ENCODE assay signal across 15 cellular contexts in genomic region chr1:32766328-32766972, GRCh38. TPM values are rescaled to one million over a fixed set of nuclear protein-coding genes. Genes with fewer than 3 reads are reported as not detected.
DNase-seq lines count a peak whose midpoint lies in the region; ATAC-seq and TF ChIP-seq lines count a peak whose summit lies in the region.
"Had no signal": no experiment of that assay in that cellular context is flagged by ENCODE, and none has a peak within 500 bp of the region (broad histone marks: within the 10 kb centered on the region; RNA-seq: fewer than 3 reads in every experiment).

No MANE protein-coding gene starts in this region.

- no peak overlapping the region for H3K9ac ChIP-seq in BLaER1
- no peak overlapping the region for H3K9ac ChIP-seq in neural progenitor cell

- H3K36me3 Mint-ChIP-seq in neural progenitor cell (peaks cover 11% of the 10 kb centered on the region), osteocyte (ENCODE audit: unreplicated experiment) (peaks cover 3% of the 10 kb centered on the region)

- H3K36me3 ChIP-seq in BLaER1, result no peaks in the 10 kb centered on the region
- H3K36me3 ChIP-seq in gastroesophageal sphincter, result peaks cover 0 to 41% of the 10 kb centered on the region in 2 donors
- no peaks in the 10 kb centered on the region for H3K36me3 ChIP-seq in neural progenitor cell

- H3K27me3 Mint-ChIP-seq in neural progenitor cell (ENCODE audit: insufficient read depth, low read depth) (peaks cover under 1% of the 10 kb centered on the region), osteocyte (ENCODE audit: unreplicated experiment) (no peaks in the 10 kb centered on the region)
- H3K27me3 Mint-ChIP-seq: activated CD4-positive, alpha-beta memory T cell treated with anti-CD3 and anti-CD28 coated beads, Interleukin-2, amount 10 ng/mL, durations not matched to agents 7 days and 5 days had no signal

- H3K27me3 ChIP-seq in BLaER1 (no peaks in the 10 kb centered on the region), gastroesophageal sphincter (no peaks in the 10 kb centered on the region), neural progenitor cell (no peaks in the 10 kb centered on the region)
- H3K27me3 ChIP-seq: testis had no signal

- H3K27ac ChIP-seq in BLaER1, result 0 out of 2 replicates have a peak overlapping the region, but pooled peaks have one; percentile 13
- H3K27ac ChIP-seq in gastroesophageal sphincter, result peak overlapping the region in 3 of 4 donors; percentile 46 to 59 (median 52)
- H3K27ac ChIP-seq in neural progenitor cell, result no peak overlapping the region

- H3K4me2 ChIP-seq in BLaER1 (peak overlapping the region; percentile 12; the same call in 1 of the 2 replicates), neural progenitor cell (peak overlapping the region; percentile 72)

- H3K9me3 Mint-ChIP-seq in neural progenitor cell (no peaks in the 10 kb centered on the region), osteocyte (ENCODE audit: unreplicated experiment) (no peaks in the 10 kb centered on the region)
- H3K9me3 Mint-ChIP-seq: activated CD4-positive, alpha-beta memory T cell treated with anti-CD3 and anti-CD28 coated beads, Interleukin-2, amount 10 ng/mL, durations not matched to agents 7 days and 5 days had no signal

- H3K4me3 ChIP-seq in BLaER1 (no peak overlapping the region), LNCaP clone FGC (ENCODE audit: low read depth, low read length) (peak overlapping the region; percentile 19), gastroesophageal sphincter (no peak overlapping the region), neural progenitor cell (peak overlapping the region; percentile 42)

- peak overlapping the region; percentile 74 for H3K4me3 Mint-ChIP-seq in neural progenitor cell
- no peak overlapping the region for H3K4me3 Mint-ChIP-seq in osteocyte (ENCODE audit: unreplicated experiment)
- H3K4me3 Mint-ChIP-seq: activated CD4-positive, alpha-beta memory T cell treated with anti-CD3 and anti-CD28 coated beads, Interleukin-2, amount 10 ng/mL, durations not matched to agents 7 days and 5 days had no signal

- no peak for ATAC-seq in gastroesophageal sphincter

- TF ChIP-seq EP300 in gastroesophageal sphincter (IDR thresholded peaks at IDR 0.05), result no peak

- H3F3A ChIP-seq in neural progenitor cell (ENCODE audit: low read depth), result peaks cover 33% of the 10 kb centered on the region

- TF ChIP-seq CTCF in LNCaP clone FGC (IDR thresholded peaks at IDR 0.05; ENCODE audit: control insufficient read depth, extremely low read depth, insufficient read depth) (no peak), gastroesophageal sphincter (IDR thresholded peaks at IDR 0.05) (no peak), neural progenitor cell (IDR thresholded peaks at IDR 0.05) (no peak), GM13977 (IDR thresholded peaks at IDR 0.05; ENCODE audit: extremely low read depth, insufficient read depth, missing control alignments) (no peak), osteocyte (IDR thresholded peaks at IDR 0.05) (no peak)

- no peak overlapping the region for H2AFZ ChIP-seq in neural progenitor cell (replicated peaks)

- H4K20me1 ChIP-seq in BLaER1 (no peaks in the 10 kb centered on the region), neural progenitor cell (ENCODE audit: low read depth) (peaks cover 74% of the 10 kb centered on the region)

- no peak for DNase-seq in LNCaP clone FGC (ENCODE audit: low read depth)
- no peak for DNase-seq in neural progenitor cell (ENCODE audit: low spot score)
- DNase-seq in NK-92 treated with Interleukin-12 subunit alpha and Interleukin-12 subunit beta, amount 100 ng/mL, for 24 hours (lab: John Stamatoyannopoulos, UW), result no peak
- no peak for DNase-seq in GM13977 (ENCODE audit: low spot score)
- DNase-seq in osteocyte (ENCODE audit: extremely low spot score, unreplicated experiment), result no peak
- no peak for DNase-seq in effector CD4-positive, alpha-beta T cell
- DNase-seq: activated CD4-positive, alpha-beta memory T cell treated with anti-CD3 and anti-CD28 coated beads, Interleukin-2, amount 10 ng/mL, durations not matched to agents 7 days and 5 days; DMS153; NCI-H1105; NCI-H510A treated with DMSO at 0.1 percent for 48 hours; nucleus accumbens; T1000; testis had no signal

- peaks cover 40% of the 10 kb centered on the region for H3K79me2 ChIP-seq in neural progenitor cell (ENCODE audit: low read depth)

- H3K27ac Mint-ChIP-seq in neural progenitor cell (peak overlapping the region; percentile 33), osteocyte (ENCODE audit: unreplicated experiment) (no peak overlapping the region)
- H3K27ac Mint-ChIP-seq: activated CD4-positive, alpha-beta memory T cell treated with anti-CD3 and anti-CD28 coated beads, Interleukin-2, amount 10 ng/mL, durations not matched to agents 7 days and 5 days had no signal

- H3K4me1 Mint-ChIP-seq in neural progenitor cell, result peaks cover 51% of the 10 kb centered on the region
- H3K4me1 Mint-ChIP-seq in osteocyte (ENCODE audit: unreplicated experiment), result peaks cover 46% of the 10 kb centered on the region

- no peak for TF ChIP-seq POLR2A in gastroesophageal sphincter (IDR thresholded peaks at IDR 0.05)

- H3K4me1 ChIP-seq in BLaER1 (peaks cover 78% of the 10 kb centered on the region), gastroesophageal sphincter (peaks cover under 1 to 59% (median 33%) of the 10 kb centered on the region in 3 donors), neural progenitor cell (peaks cover 28% of the 10 kb centered on the region)

- 30% methylated on average over 2 of the region's 7 CpGs; no CpG with 5 or more reads in 1 of the 2 donors for WGBS in gastroesophageal sphincter (ENCODE audit: low coverage in 1 of 2), 2 donors

- in situ Hi-C loops in GM13977 (cut with MboI; ENCODE audit: low pct_unique_long_range_greater_than_20kb, low sequenced_read_pairs, unreplicated experiment), result no loop called here

- H3K9me3 ChIP-seq in BLaER1, result no peaks in the 10 kb centered on the region
- no peaks in the 10 kb centered on the region for H3K9me3 ChIP-seq in gastroesophageal sphincter
- H3K9me3 ChIP-seq in neural progenitor cell (ENCODE audit: low read depth), result no peaks in the 10 kb centered on the region
- H3K9me3 ChIP-seq: testis had no signal

RNA-seq across cellular contexts. Expression of gene YARS1, which starts 50.7 kb away (rescaled TPM):
- total RNA-seq in gastroesophageal sphincter (10 to 100 TPM; 29.1 to 54.1 (median 46.0) TPM), neural progenitor cell (ENCODE audit: low replicate concordance) (38.2 and 61.5 TPM in 2 replicates), osteocyte (177 and 191 TPM in 2 replicates)

RNA-seq across cellular contexts. Expression of gene S100PBP, which starts 51.0 kb away (rescaled TPM):
- 10 to 100 TPM; 25.4 to 46.9 (median 29.8) TPM for total RNA-seq in gastroesophageal sphincter
- 72.9 and 107 TPM in 2 replicates for total RNA-seq in neural progenitor cell (ENCODE audit: low replicate concordance)
- 49.8 and 54.4 TPM in 2 replicates for total RNA-seq in osteocyte

Comparison
In these comparisons a context has a peak if more than half of its experiments do, and no peak if none do; other contexts are left out.
1. H3K4me3 ChIP-seq: peak in LNCaP clone FGC (single experiment) and neural progenitor cell (single experiment); none in BLaER1 (single experiment) and gastroesophageal sphincter (0 of 2).